In the genomic region with DNA sequence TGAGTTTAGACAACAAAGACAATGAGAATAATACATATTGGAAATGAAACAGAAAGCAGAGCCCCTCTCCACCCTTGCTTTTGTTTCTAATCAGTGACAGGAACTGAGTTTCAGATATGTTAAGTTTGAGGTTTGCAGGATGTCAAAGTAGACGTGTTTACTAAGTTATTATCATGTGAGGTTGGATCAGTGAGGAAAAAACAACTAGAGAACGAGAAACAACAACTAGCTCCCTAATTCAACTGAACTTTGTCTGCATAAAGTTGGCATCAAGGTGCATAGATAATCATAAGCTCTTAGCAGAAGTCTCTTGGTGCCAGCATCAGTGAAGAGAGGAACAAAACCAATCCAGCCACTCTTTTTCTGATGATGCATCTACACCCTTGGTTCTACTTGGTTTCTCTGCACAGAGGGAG, we compare ENCODE assay signal across 10 cellular contexts.
DNase-seq lines count a peak whose midpoint lies in the region; ATAC-seq lines count a peak whose summit lies in the region.
"Had no signal": no experiment of that assay in that cellular context is flagged by ENCODE, and none has a peak within 500 bp of the region (broad histone marks: within the 10 kb centered on the region; RNA-seq: fewer than 3 reads in every experiment).

No MANE protein-coding gene starts in this region.

- no peaks in the 10 kb centered on the region for H3K36me3 ChIP-seq in skeletal muscle tissue (ENCODE audit: control insufficient read depth in 3 of 3, insufficient read depth in 3 of 3, low read length in 3 of 3)

- no peaks in the 10 kb centered on the region for H3K36me3 Mint-ChIP-seq in activated CD4-positive, alpha-beta memory T cell treated with anti-CD3 and anti-CD28 coated beads, Interleukin-2, amount 10 ng/mL, durations not matched to agents 7 days and 5 days (ENCODE audit: low read depth)
- no peaks in the 10 kb centered on the region for H3K36me3 Mint-ChIP-seq in activated CD4-positive, alpha-beta memory T cell treated with anti-CD3 and anti-CD28 coated beads for 36 hours
- H3K36me3 Mint-ChIP-seq in T-helper 2 cell treated with Interferon-gamma antibody and Interleukin-4, amounts not matched to agents 5 μg/mL and 100 μg/mL, for 36 hours (ENCODE audit: low read depth), result peaks cover 17% of the 10 kb centered on the region

- POLR2A ChIA-PET in activated CD4-positive, alpha-beta memory T cell treated with anti-CD3 and anti-CD28 coated beads, Interleukin-2, amount 10 ng/mL, durations not matched to agents 7 days and 5 days (lab: Charles Lee), result no interaction called here
- POLR2A ChIA-PET in activated CD4-positive, alpha-beta memory T cell treated with anti-CD3 and anti-CD28 coated beads for 36 hours (lab: Charles Lee), result no interaction called here

- H3K9ac ChIP-seq in skeletal muscle tissue (ENCODE audit: low read depth in 1 of 3, low read length in 3 of 3), result no peak overlapping the region

- ATAC-seq in HG02763 (IDR thresholded peaks at IDR 0.05; ENCODE audit: unreplicated experiment), result peak; percentile 88

- H3K27me3 Mint-ChIP-seq in activated CD4-positive, alpha-beta memory T cell treated with anti-CD3 and anti-CD28 coated beads, Interleukin-2, amount 10 ng/mL, durations not matched to agents 7 days and 5 days, result no peaks in the 10 kb centered on the region
- no peaks in the 10 kb centered on the region for H3K27me3 Mint-ChIP-seq in activated CD4-positive, alpha-beta memory T cell treated with anti-CD3 and anti-CD28 coated beads for 36 hours
- peaks cover 11% of the 10 kb centered on the region for H3K27me3 Mint-ChIP-seq in T-helper 2 cell treated with Interferon-gamma antibody and Interleukin-4, amounts not matched to agents 5 μg/mL and 100 μg/mL, for 36 hours (ENCODE audit: low read depth)

- H3K27ac ChIP-seq in skeletal muscle tissue (ENCODE audit: low read depth, low read length), result peak overlapping the region; percentile 42

- H3K4me1 ChIP-seq in skeletal muscle tissue (ENCODE audit: control insufficient read depth in 3 of 3, insufficient read depth in 3 of 3, low read length in 3 of 3), result peaks cover 0 to 6% (median 0%) of the 10 kb centered on the region in 3 donors

- intact Hi-C loops in activated CD4-positive, alpha-beta memory T cell treated with anti-CD3 and anti-CD28 coated beads for 36 hours (cut with micrococcal nuclease), result no loop called here

- H3K27me3 ChIP-seq in skeletal muscle tissue (ENCODE audit: control insufficient read depth in 3 of 3, insufficient read depth in 3 of 3, low read length in 3 of 3), result no peaks in the 10 kb centered on the region

- peaks cover 33% of the 10 kb centered on the region for H3K4me1 Mint-ChIP-seq in activated CD4-positive, alpha-beta memory T cell treated with anti-CD3 and anti-CD28 coated beads, Interleukin-2, amount 10 ng/mL, durations not matched to agents 7 days and 5 days
- peaks cover 26% of the 10 kb centered on the region for H3K4me1 Mint-ChIP-seq in activated CD4-positive, alpha-beta memory T cell treated with anti-CD3 and anti-CD28 coated beads for 36 hours (ENCODE audit: low read depth)
- H3K4me1 Mint-ChIP-seq in T-helper 2 cell treated with Interferon-gamma antibody and Interleukin-4, amounts not matched to agents 5 μg/mL and 100 μg/mL, for 36 hours (ENCODE audit: low read depth), result peaks cover 41% of the 10 kb centered on the region

- no peak overlapping the region for H3K4me3 Mint-ChIP-seq in activated CD4-positive, alpha-beta memory T cell treated with anti-CD3 and anti-CD28 coated beads, Interleukin-2, amount 10 ng/mL, durations not matched to agents 7 days and 5 days
- H3K4me3 Mint-ChIP-seq in activated CD4-positive, alpha-beta memory T cell treated with anti-CD3 and anti-CD28 coated beads for 36 hours, result no peak overlapping the region
- peak overlapping the region; percentile 63 for H3K4me3 Mint-ChIP-seq in T-helper 2 cell treated with Interferon-gamma antibody and Interleukin-4, amounts not matched to agents 5 μg/mL and 100 μg/mL, for 36 hours

- H3K9me3 ChIP-seq in skeletal muscle tissue (ENCODE audit: control insufficient read depth in 3 of 3, low read length in 3 of 3), result no peaks in the 10 kb centered on the region

- no peak overlapping the region for H3K4me3 ChIP-seq in skeletal muscle tissue (ENCODE audit: low read length in 3 of 3)

- CTCF ChIA-PET in activated CD4-positive, alpha-beta memory T cell treated with anti-CD3 and anti-CD28 coated beads, Interleukin-2, amount 10 ng/mL, durations not matched to agents 7 days and 5 days (lab: Charles Lee), result interaction anchor here (0.9 kb wide), 2 partner anchors 20 to 31 kb away, joined by 3 read pairs; no protein-coding TSS in a partner anchor
- CTCF ChIA-PET in activated CD4-positive, alpha-beta memory T cell treated with anti-CD3 and anti-CD28 coated beads for 36 hours (lab: Charles Lee), result no interaction called here

- no peaks in the 10 kb centered on the region for H3K9me3 Mint-ChIP-seq in activated CD4-positive, alpha-beta memory T cell treated with anti-CD3 and anti-CD28 coated beads, Interleukin-2, amount 10 ng/mL, durations not matched to agents 7 days and 5 days
- H3K9me3 Mint-ChIP-seq in activated CD4-positive, alpha-beta memory T cell treated with anti-CD3 and anti-CD28 coated beads for 36 hours, result peaks cover 2% of the 10 kb centered on the region
- peaks cover 7% of the 10 kb centered on the region for H3K9me3 Mint-ChIP-seq in T-helper 2 cell treated with Interferon-gamma antibody and Interleukin-4, amounts not matched to agents 5 μg/mL and 100 μg/mL, for 36 hours

- no peak for DNase-seq in activated CD4-positive, alpha-beta memory T cell treated with anti-CD3 and anti-CD28 coated beads, Interleukin-2, amount 10 ng/mL, durations not matched to agents 7 days and 5 days
- DNase-seq in activated CD4-positive, alpha-beta memory T cell treated with anti-CD3 and anti-CD28 coated beads for 36 hours, result no peak
- DNase-seq in T-helper 2 cell treated with Interferon-gamma antibody and Interleukin-4, amounts not matched to agents 5 μg/mL and 100 μg/mL, for 36 hours (ENCODE audit: low spot score), result no peak
- no peak for DNase-seq in NCI-H82 (lab: John Stamatoyannopoulos, UW)
- DNase-seq in kidney tubule cell (ENCODE audit: low spot score), result no peak
- DNase-seq in mucosa of gallbladder (ENCODE audit: low spot score), result no peak
- DNase-seq: midbrain, NCI-H187 had no signal

- peak overlapping the region; percentile 74 for H3K27ac Mint-ChIP-seq in activated CD4-positive, alpha-beta memory T cell treated with anti-CD3 and anti-CD28 coated beads, Interleukin-2, amount 10 ng/mL, durations not matched to agents 7 days and 5 days
- no peak overlapping the region for H3K27ac Mint-ChIP-seq in activated CD4-positive, alpha-beta memory T cell treated with anti-CD3 and anti-CD28 coated beads for 36 hours
- H3K27ac Mint-ChIP-seq in T-helper 2 cell treated with Interferon-gamma antibody and Interleukin-4, amounts not matched to agents 5 μg/mL and 100 μg/mL, for 36 hours, result peak overlapping the region; percentile 92
